ENCODE assay signal across 29 cellular contexts in genomic region chr3:156657440-156657839, GRCh38.
"Had no signal": no experiment of that assay in that cellular context is flagged by ENCODE, and none has a peak within 500 bp of the region (broad histone marks: within the 10 kb centered on the region; RNA-seq: fewer than 3 reads in every experiment).

No MANE protein-coding gene starts in this region.

- H3K4me1 ChIP-seq: colonic mucosa, esophagus squamous epithelium, foreskin keratinocyte, gastrocnemius medialis had no signal

- H3K4me3 ChIP-seq: colonic mucosa, coronary artery, dorsolateral prefrontal cortex, esophagus muscularis mucosa, esophagus squamous epithelium, gastrocnemius medialis, gastroesophageal sphincter, heart left ventricle, heart right ventricle, hepatocyte had no signal

- H3K9me3 Mint-ChIP-seq: dendritic cell treated with granulocyte-macrophage colony-stimulating factor and Interleukin-4, amounts not matched to agents 40 ng/mL and 50 ng/mL, for 4 days; effector memory CD8-positive, alpha-beta T cell; endodermal cell had no signal

- H3K4me2 ChIP-seq: hepatocyte had no signal

- FAIRE-seq: endometrium, endothelial cell of umbilical vein, frontal cortex had no signal

- H3K4me3 Mint-ChIP-seq: dendritic cell treated with granulocyte-macrophage colony-stimulating factor and Interleukin-4, amounts not matched to agents 40 ng/mL and 50 ng/mL, for 4 days; effector memory CD8-positive, alpha-beta T cell; endodermal cell had no signal

- H3K9me3 ChIP-seq: colonic mucosa, esophagus muscularis mucosa, esophagus squamous epithelium, gastrocnemius medialis, gastroesophageal sphincter, heart left ventricle, heart right ventricle had no signal

- H2AFZ ChIP-seq: hepatocyte had no signal

- H3K27me3 ChIP-seq: colonic mucosa, dorsolateral prefrontal cortex, esophagus muscularis mucosa, esophagus squamous epithelium, foreskin keratinocyte, gastrocnemius medialis, gastroesophageal sphincter, heart left ventricle, heart right ventricle, hepatocyte had no signal

- DNase-seq: colonic mucosa; cortex of kidney; dermis blood vessel endothelial cell; dorsolateral prefrontal cortex; effector CD4-positive, alpha-beta T cell; effector CD8-positive, alpha-beta T cell; effector memory CD4-positive, alpha-beta T cell; effector memory CD8-positive, alpha-beta T cell; endodermal cell; erythroblast; esophagus squamous epithelium; foreskin fibroblast; foreskin keratinocyte; foreskin melanocyte; gastrocnemius medialis; glutamatergic neuron; head of caudate nucleus; heart left ventricle; heart right ventricle had no signal

- H3K27ac ChIP-seq: colonic mucosa, coronary artery, dorsolateral prefrontal cortex, epithelial cell of prostate, esophagus muscularis mucosa, esophagus squamous epithelium, foreskin keratinocyte, gastrocnemius medialis, gastroesophageal sphincter, heart left ventricle, heart right ventricle, hepatocyte had no signal

- H3K27ac Mint-ChIP-seq: dendritic cell treated with granulocyte-macrophage colony-stimulating factor and Interleukin-4, amounts not matched to agents 40 ng/mL and 50 ng/mL, for 4 days; endodermal cell had no signal

- H3K36me3 ChIP-seq: colonic mucosa, esophagus muscularis mucosa, esophagus squamous epithelium, gastrocnemius medialis, gastroesophageal sphincter, heart left ventricle, heart right ventricle had no signal

- ATAC-seq: effector memory CD8-positive, alpha-beta T cell; esophagus mucosa; foreskin keratinocyte; gastrocnemius medialis; gastroesophageal sphincter; heart left ventricle; heart right ventricle had no signal

- H3K79me2 ChIP-seq: hepatocyte had no signal
